In the genomic region with DNA sequence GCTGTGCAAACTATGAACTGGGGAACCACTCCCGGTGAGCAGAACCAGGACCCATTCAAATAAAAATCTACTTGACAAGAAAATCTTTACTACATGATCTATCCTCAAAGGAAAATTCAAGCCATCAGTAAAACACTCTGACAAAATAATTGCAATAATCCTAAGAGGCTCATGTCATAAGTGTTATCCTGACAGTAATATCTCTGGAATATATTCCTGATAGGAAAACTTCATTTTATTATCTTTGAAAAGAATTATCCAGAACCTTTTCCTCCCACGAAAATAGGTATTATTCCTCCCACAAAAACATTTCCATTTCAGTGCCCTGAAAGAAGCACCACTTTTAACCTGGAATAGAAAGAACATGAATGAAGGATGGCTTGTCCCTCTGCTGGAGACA, we compare ENCODE assay signal across 18 cellular contexts.
"Had no signal": no experiment of that assay in that cellular context is flagged by ENCODE, and none has a peak within 500 bp of the region (broad histone marks: within the 10 kb centered on the region; RNA-seq: fewer than 3 reads in every experiment).

No MANE protein-coding gene starts in this region.

- DNase-seq: cerebellar nuclear complex; dermis blood vessel endothelial cell; dorsolateral prefrontal cortex; effector CD4-positive, alpha-beta T cell; effector memory CD4-positive, alpha-beta T cell; foreskin keratinocyte; glutamatergic neuron; head of caudate nucleus; heart right ventricle; hippocampal formation; left cardiac atrium; left lung; left ventricle myocardium superior; lower lobe of right lung; mesenchymal stem cell; mucosa of descending colon had no signal

- H3K36me3 ChIP-seq: esophagus muscularis mucosa, heart right ventricle, left lung, lower lobe of right lung had no signal

- H3K4me1 ChIP-seq: esophagus muscularis mucosa, foreskin keratinocyte, heart right ventricle, left lung, lower lobe of right lung had no signal

- ATAC-seq: foreskin keratinocyte, heart right ventricle, left cardiac atrium, left lung, left ventricle myocardium superior, lower lobe of right lung, mucosa of descending colon had no signal

- H3K27me3 ChIP-seq: esophagus muscularis mucosa, foreskin keratinocyte, heart right ventricle, left lung had no signal

- H3K4me3 ChIP-seq: coronary artery, dorsolateral prefrontal cortex, esophagus muscularis mucosa, heart right ventricle, left lung, lower lobe of right lung, mucosa of descending colon had no signal

- H3K9me3 ChIP-seq: esophagus muscularis mucosa, lower lobe of right lung had no signal

- H3K27ac ChIP-seq: coronary artery, dorsolateral prefrontal cortex, esophagus muscularis mucosa, foreskin keratinocyte, heart right ventricle, left lung, lower lobe of right lung had no signal
